In genomic region chr17:39410279-39410678, GRCh38 we compare ENCODE assay signal across 31 cellular contexts.
"Had no signal": no experiment of that assay in that cellular context is flagged by ENCODE, and none has a peak within 500 bp of the region (broad histone marks: within the 10 kb centered on the region; RNA-seq: fewer than 3 reads in every experiment).

No MANE protein-coding gene starts in this region.

- H3K27ac ChIP-seq: colonic mucosa, epithelial cell of prostate, esophagus squamous epithelium, gastrocnemius medialis, heart right ventricle, hepatocyte, left lung, lower lobe of right lung had no signal

- H3K9me3 ChIP-seq: colonic mucosa, esophagus squamous epithelium, gastrocnemius medialis, heart right ventricle, left lung, lower lobe of right lung, mucosa of descending colon had no signal

- H3K79me2 ChIP-seq: hepatocyte had no signal

- H3K4me1 ChIP-seq: colonic mucosa, gastrocnemius medialis, left lung, lower lobe of right lung had no signal

- H3K4me1 Mint-ChIP-seq: endodermal cell, immature natural killer cell, mesothelial cell of epicardium had no signal

- H3K4me2 ChIP-seq: hepatocyte had no signal

- H2AFZ ChIP-seq: hepatocyte had no signal

- H3K27me3 ChIP-seq: colonic mucosa, esophagus squamous epithelium, gastrocnemius medialis, heart right ventricle, hepatocyte, left lung had no signal

- H3K27ac Mint-ChIP-seq: dendritic cell treated with granulocyte-macrophage colony-stimulating factor and Interleukin-4, amounts not matched to agents 40 ng/mL and 50 ng/mL, for 4 days; effector memory CD8-positive, alpha-beta T cell; endodermal cell; immature natural killer cell; mesothelial cell of epicardium had no signal

- H3K4me3 Mint-ChIP-seq: dendritic cell treated with granulocyte-macrophage colony-stimulating factor and Interleukin-4, amounts not matched to agents 40 ng/mL and 50 ng/mL, for 4 days; effector memory CD8-positive, alpha-beta T cell; endodermal cell; immature natural killer cell; mesothelial cell of epicardium; naive B cell had no signal

- FAIRE-seq: endometrium, kidney had no signal

- H3K27me3 Mint-ChIP-seq: dendritic cell treated with granulocyte-macrophage colony-stimulating factor and Interleukin-4, amounts not matched to agents 40 ng/mL and 50 ng/mL, for 4 days; effector memory CD8-positive, alpha-beta T cell; naive B cell had no signal

- H3K4me3 ChIP-seq: colonic mucosa, esophagus squamous epithelium, gastrocnemius medialis, heart right ventricle, hepatocyte, left lung, lower lobe of right lung, mucosa of descending colon had no signal

- ATAC-seq: effector memory CD8-positive, alpha-beta T cell; esophagus mucosa; gastrocnemius medialis; heart right ventricle; left colon; left lung; left ventricle myocardium superior; lower lobe of right lung; mucosa of descending colon had no signal

- H3K9me3 Mint-ChIP-seq: dendritic cell treated with granulocyte-macrophage colony-stimulating factor and Interleukin-4, amounts not matched to agents 40 ng/mL and 50 ng/mL, for 4 days; effector memory CD8-positive, alpha-beta T cell; endodermal cell; immature natural killer cell; mesothelial cell of epicardium; naive B cell had no signal

- DNase-seq: colonic mucosa; cortex of kidney; effector CD8-positive, alpha-beta T cell; effector memory CD8-positive, alpha-beta T cell; endodermal cell; erythroblast; esophagus squamous epithelium; foreskin fibroblast; foreskin melanocyte; gastrocnemius medialis; glutamatergic neuron; head of caudate nucleus; heart right ventricle; hypothalamus; immature natural killer cell; islet precursor cell; kidney; kidney glomerular epithelial cell; left colon; left lung; left ventricle myocardium superior; lower lobe of right lung; mesenchymal stem cell; mucosa of descending colon; naive B cell had no signal
